Comparison of ENCODE assay signal across 1 cellular context in genomic region chr5:122774861-122775712, GRCh38.
TF ChIP-seq lines count a peak whose summit lies in the region.

A gene with protein sequence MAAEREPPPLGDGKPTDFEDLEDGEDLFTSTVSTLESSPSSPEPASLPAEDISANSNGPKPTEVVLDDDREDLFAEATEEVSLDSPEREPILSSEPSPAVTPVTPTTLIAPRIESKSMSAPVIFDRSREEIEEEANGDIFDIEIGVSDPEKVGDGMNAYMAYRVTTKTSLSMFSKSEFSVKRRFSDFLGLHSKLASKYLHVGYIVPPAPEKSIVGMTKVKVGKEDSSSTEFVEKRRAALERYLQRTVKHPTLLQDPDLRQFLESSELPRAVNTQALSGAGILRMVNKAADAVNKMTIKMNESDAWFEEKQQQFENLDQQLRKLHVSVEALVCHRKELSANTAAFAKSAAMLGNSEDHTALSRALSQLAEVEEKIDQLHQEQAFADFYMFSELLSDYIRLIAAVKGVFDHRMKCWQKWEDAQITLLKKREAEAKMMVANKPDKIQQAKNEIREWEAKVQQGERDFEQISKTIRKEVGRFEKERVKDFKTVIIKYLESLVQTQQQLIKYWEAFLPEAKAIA (plus strand): TSS chr5:122775080. CDS start chr5:122775104, 24 bp downstream.

TF ChIP-seq in K562, 482 proteins besides CTCF, POLR2A, EP300 and RAD21 (continued from another document and continues in another):
- TF ChIP-seq, protein P1, sequence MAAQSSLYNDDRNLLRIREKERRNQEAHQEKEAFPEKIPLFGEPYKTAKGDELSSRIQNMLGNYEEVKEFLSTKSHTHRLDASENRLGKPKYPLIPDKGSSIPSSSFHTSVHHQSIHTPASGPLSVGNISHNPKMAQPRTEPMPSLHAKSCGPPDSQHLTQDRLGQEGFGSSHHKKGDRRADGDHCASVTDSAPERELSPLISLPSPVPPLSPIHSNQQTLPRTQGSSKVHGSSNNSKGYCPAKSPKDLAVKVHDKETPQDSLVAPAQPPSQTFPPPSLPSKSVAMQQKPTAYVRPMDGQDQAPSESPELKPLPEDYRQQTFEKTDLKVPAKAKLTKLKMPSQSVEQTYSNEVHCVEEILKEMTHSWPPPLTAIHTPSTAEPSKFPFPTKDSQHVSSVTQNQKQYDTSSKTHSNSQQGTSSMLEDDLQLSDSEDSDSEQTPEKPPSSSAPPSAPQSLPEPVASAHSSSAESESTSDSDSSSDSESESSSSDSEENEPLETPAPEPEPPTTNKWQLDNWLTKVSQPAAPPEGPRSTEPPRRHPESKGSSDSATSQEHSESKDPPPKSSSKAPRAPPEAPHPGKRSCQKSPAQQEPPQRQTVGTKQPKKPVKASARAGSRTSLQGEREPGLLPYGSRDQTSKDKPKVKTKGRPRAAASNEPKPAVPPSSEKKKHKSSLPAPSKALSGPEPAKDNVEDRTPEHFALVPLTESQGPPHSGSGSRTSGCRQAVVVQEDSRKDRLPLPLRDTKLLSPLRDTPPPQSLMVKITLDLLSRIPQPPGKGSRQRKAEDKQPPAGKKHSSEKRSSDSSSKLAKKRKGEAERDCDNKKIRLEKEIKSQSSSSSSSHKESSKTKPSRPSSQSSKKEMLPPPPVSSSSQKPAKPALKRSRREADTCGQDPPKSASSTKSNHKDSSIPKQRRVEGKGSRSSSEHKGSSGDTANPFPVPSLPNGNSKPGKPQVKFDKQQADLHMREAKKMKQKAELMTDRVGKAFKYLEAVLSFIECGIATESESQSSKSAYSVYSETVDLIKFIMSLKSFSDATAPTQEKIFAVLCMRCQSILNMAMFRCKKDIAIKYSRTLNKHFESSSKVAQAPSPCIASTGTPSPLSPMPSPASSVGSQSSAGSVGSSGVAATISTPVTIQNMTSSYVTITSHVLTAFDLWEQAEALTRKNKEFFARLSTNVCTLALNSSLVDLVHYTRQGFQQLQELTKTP (IDR thresholded peaks at IDR 0.05; ENCODE audit: low read depth in 1 of 2, partially characterized antibody in 2 of 2): no peak
- TF ChIP-seq SIN3A (IDR thresholded peaks at IDR 0.05; ENCODE audit: borderline replicate concordance in 2 of 2, control insufficient read depth in 1 of 2, low read depth in 2 of 2, low read length in 2 of 2) (peak in 1 of 2 experiments; percentile 55; a peak in 1 of 4 replicates), ZFX (CRISPR knock-in tag; IDR thresholded peaks at IDR 0.05) (peak; percentile 89), HDAC6 (IDR thresholded peaks at IDR 0.05; ENCODE audit: low read depth, low read length) (no peak), GMEB1 (CRISPR knock-in tag; IDR thresholded peaks at IDR 0.05) (peak; percentile 76), ZBTB1 (CRISPR knock-in tag; IDR thresholded peaks at IDR 0.05; ENCODE audit: borderline replicate concordance, low read depth) (peak; percentile 60; the same call in 1 of the 2 replicates), XRCC5 (IDR thresholded peaks at IDR 0.05; ENCODE audit: low read depth, low read length) (0 out of 2 replicates have a peak, but pooled peaks have one; percentile 31), HCFC1 (IDR thresholded peaks at IDR 0.05; ENCODE audit: low read depth, low read length) (peak; percentile 41; the same call in 1 of the 2 replicates), ZBTB11 (CRISPR knock-in tag; IDR thresholded peaks at IDR 0.05) (0 out of 6 replicates have a peak, but pooled peaks of 1 of the 3 experiments have one; percentile 40), NR2C2 (CRISPR knock-in tag; IDR thresholded peaks at IDR 0.05) (peak; percentile 44; the same call in 1 of the 2 replicates), NR2C2 (tag; IDR thresholded peaks at IDR 0.05) (no peak), CHD1 (IDR thresholded peaks at IDR 0.05; ENCODE audit: low read length) (peak; percentile 26), POLR2B (IDR thresholded peaks at IDR 0.05; ENCODE audit: low read depth, partially characterized antibody) (peak; percentile 77), HINFP (tag; conservative IDR thresholded peaks at IDR 0.05; ENCODE audit: low read depth) (no peak), ZNF431 (CRISPR knock-in tag; IDR thresholded peaks at IDR 0.05) (0 out of 2 replicates have a peak, but pooled peaks have one; percentile 51), ZNF217 (CRISPR knock-in tag; IDR thresholded peaks at IDR 0.05) (no peak), EP400 (IDR thresholded peaks at IDR 0.05) (peak; percentile 59; the same call in 1 of the 2 replicates), SAP30 (IDR thresholded peaks at IDR 0.05; ENCODE audit: borderline replicate concordance, insufficient read depth, low read depth, low read length, poor library complexity, severe bottlenecking) (peak; percentile 72), RB1 (IDR thresholded peaks at IDR 0.05; ENCODE audit: low read depth) (peak; percentile 47; the same call in 1 of the 2 replicates), SNAPC5 (CRISPR knock-in tag; IDR thresholded peaks at IDR 0.05) (no peak), ZNF764 (CRISPR knock-in tag; IDR thresholded peaks at IDR 0.05; ENCODE audit: low read depth) (no peak), ZNF316 (IDR thresholded peaks at IDR 0.05) (no peak), HDAC2 (IDR thresholded peaks at IDR 0.05) (peak; percentile 24; the same call in 1 of the 2 replicates), TOE1 (IDR thresholded peaks at IDR 0.05; ENCODE audit: borderline replicate concordance) (peak; percentile 79), TOE1 (CRISPR knock-in tag; IDR thresholded peaks at IDR 0.05; ENCODE audit: borderline replicate concordance, low read depth) (no peak), KDM5B (IDR thresholded peaks at IDR 0.05; ENCODE audit: insufficient replicate concordance, low read depth, low read length) (peak; percentile 76), KAT2B (IDR thresholded peaks at IDR 0.05; ENCODE audit: low read depth, low read length) (no peak), GTF2F1 (IDR thresholded peaks at IDR 0.05; ENCODE audit: low read depth, low read length) (0 out of 2 replicates have a peak, but pooled peaks have one; percentile 50), SUPT5H (IDR thresholded peaks at IDR 0.05) (peak; percentile 85), PHF20 (IDR thresholded peaks at IDR 0.05; ENCODE audit: partially characterized antibody) (peak; percentile 68), ZBTB26 (CRISPR knock-in tag; IDR thresholded peaks at IDR 0.05) (no peak), SNRNP70 (optimal IDR thresholded peaks at IDR 0.05; ENCODE audit: low read depth, low read length) (no peak), MNT (conservative IDR thresholded peaks at IDR 0.05) (peak; percentile 44 to 69; a peak in 3 of 4 replicates), NCOR1 (IDR thresholded peaks at IDR 0.05) (no peak), HNRNPUL1 (IDR thresholded peaks at IDR 0.05; ENCODE audit: low read length) (no peak), PCBP2 (IDR thresholded peaks at IDR 0.05; ENCODE audit: low read depth, low read length, poor library complexity, severe bottlenecking) (no peak), CREM (IDR thresholded peaks at IDR 0.05; ENCODE audit: low read depth) (no peak; the same call in 1 of the 2 replicates), RBFOX2 (IDR thresholded peaks at IDR 0.05; ENCODE audit: low read depth, low read length) (peak; percentile 86)
- TF ChIP-seq, protein P2, sequence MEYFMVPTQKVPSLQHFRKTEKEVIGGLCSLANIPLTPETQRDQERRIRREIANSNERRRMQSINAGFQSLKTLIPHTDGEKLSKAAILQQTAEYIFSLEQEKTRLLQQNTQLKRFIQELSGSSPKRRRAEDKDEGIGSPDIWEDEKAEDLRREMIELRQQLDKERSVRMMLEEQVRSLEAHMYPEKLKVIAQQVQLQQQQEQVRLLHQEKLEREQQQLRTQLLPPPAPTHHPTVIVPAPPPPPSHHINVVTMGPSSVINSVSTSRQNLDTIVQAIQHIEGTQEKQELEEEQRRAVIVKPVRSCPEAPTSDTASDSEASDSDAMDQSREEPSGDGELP (CRISPR knock-in tag; IDR thresholded peaks at IDR 0.05; ENCODE audit: borderline replicate concordance): peak; percentile 79; the same call in 1 of the 2 replicates
- TF ChIP-seq, protein P3, sequence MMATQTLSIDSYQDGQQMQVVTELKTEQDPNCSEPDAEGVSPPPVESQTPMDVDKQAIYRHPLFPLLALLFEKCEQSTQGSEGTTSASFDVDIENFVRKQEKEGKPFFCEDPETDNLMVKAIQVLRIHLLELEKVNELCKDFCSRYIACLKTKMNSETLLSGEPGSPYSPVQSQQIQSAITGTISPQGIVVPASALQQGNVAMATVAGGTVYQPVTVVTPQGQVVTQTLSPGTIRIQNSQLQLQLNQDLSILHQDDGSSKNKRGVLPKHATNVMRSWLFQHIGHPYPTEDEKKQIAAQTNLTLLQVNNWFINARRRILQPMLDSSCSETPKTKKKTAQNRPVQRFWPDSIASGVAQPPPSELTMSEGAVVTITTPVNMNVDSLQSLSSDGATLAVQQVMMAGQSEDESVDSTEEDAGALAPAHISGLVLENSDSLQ (IDR thresholded peaks at IDR 0.05): peak; percentile 24; the same call in 1 of the 2 replicates
- TF ChIP-seq, protein P4, sequence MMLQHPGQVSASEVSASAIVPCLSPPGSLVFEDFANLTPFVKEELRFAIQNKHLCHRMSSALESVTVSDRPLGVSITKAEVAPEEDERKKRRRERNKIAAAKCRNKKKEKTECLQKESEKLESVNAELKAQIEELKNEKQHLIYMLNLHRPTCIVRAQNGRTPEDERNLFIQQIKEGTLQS (IDR thresholded peaks at IDR 0.05): no peak
- TF ChIP-seq, protein P4 (CRISPR knock-in tag; conservative IDR thresholded peaks at IDR 0.05): no peak
